1 cellular context compared by ENCODE assay signal in genomic region chr1:116915182-116915611, GRCh38.
TF ChIP-seq lines count a peak whose summit lies in the region.

No MANE protein-coding gene starts in this region.

TF ChIP-seq in K562, 482 proteins besides CTCF, POLR2A, EP300 and RAD21 (continued from another document):
- TF ChIP-seq ATF3 (IDR thresholded peaks at IDR 0.05) (no peak), ATF3 (CRISPR knock-in tag; conservative IDR thresholded peaks at IDR 0.05) (no peak), NR3C1 (CRISPR knock-in tag; IDR thresholded peaks at IDR 0.05) (no peak), TCF7 (IDR thresholded peaks at IDR 0.05; ENCODE audit: borderline replicate concordance) (no peak), POLR3G (IDR thresholded peaks at IDR 0.05; ENCODE audit: extremely low read depth, insufficient read length, insufficient replicate concordance) (no peak), ZNF436 (CRISPR knock-in tag; IDR thresholded peaks at IDR 0.05) (no peak), PURB (CRISPR knock-in tag; IDR thresholded peaks at IDR 0.05; ENCODE audit: low read depth) (no peak)
- TF ChIP-seq, protein P1, sequence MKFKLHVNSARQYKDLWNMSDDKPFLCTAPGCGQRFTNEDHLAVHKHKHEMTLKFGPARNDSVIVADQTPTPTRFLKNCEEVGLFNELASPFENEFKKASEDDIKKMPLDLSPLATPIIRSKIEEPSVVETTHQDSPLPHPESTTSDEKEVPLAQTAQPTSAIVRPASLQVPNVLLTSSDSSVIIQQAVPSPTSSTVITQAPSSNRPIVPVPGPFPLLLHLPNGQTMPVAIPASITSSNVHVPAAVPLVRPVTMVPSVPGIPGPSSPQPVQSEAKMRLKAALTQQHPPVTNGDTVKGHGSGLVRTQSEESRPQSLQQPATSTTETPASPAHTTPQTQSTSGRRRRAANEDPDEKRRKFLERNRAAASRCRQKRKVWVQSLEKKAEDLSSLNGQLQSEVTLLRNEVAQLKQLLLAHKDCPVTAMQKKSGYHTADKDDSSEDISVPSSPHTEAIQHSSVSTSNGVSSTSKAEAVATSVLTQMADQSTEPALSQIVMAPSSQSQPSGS (CRISPR knock-in tag; IDR thresholded peaks at IDR 0.05), result no peak
